In genomic region chr19:13082192-13083007, GRCh38 we compare ENCODE assay signal across 8 cellular contexts. TPM values are rescaled to one million over a fixed set of nuclear protein-coding genes. Genes with fewer than 3 reads are reported as not detected.
DNase-seq lines count a peak whose midpoint lies in the region; ATAC-seq, FAIRE-seq and TF ChIP-seq lines count a peak whose summit lies in the region.

No MANE protein-coding gene starts in this region.

- H3K4ac ChIP-seq in IMR-90 (ENCODE audit: low read depth, low read length) = no peak overlapping the region

- peak overlapping the region; percentile 80 for H2AK9ac ChIP-seq in IMR-90 (replicated peaks; ENCODE audit: low read depth, low read length, poor library complexity)

- CTCF ChIA-PET in A549 (lab: Yijun Ruan, JAX) (interaction anchor here (1.1 to 6.9 kb wide), 9 partner anchors 9 to 117 kb away, joined by 3 to 55 read pairs (median 5); no protein-coding TSS in a partner anchor), IMR-90 (lab: Yijun Ruan, JAX) (interaction anchor here (0.7 kb wide), 1 partner anchor 351 kb away, joined by 4 read pairs; no protein-coding TSS in a partner anchor)

- H3K9me3 Mint-ChIP-seq in stimulated activated naive CD8-positive, alpha-beta T cell treated with anti-CD3 and anti-CD28 coated beads, Interleukin-15, amount 100 ng/mL, for 72 hours = no peaks in the 10 kb centered on the region

- no peaks in the 10 kb centered on the region for H3K9me3 ChIP-seq in A549
- H3K9me3 ChIP-seq in IMR-90 (ENCODE audit: control insufficient read depth, insufficient read depth, low read length) = no peaks in the 10 kb centered on the region
- no peaks in the 10 kb centered on the region for H3K9me3 ChIP-seq in ascending aorta

- H3K14ac ChIP-seq in IMR-90 (replicated peaks; ENCODE audit: low read depth, low read length) = no peak overlapping the region

- peak; percentile 58 to 61 for DNase-seq in A549 (ENCODE audit: low read depth in 1 of 2, low spot score in 1 of 2)
- peak; percentile 62 for DNase-seq in IMR-90
- no peak for DNase-seq in ascending aorta (ENCODE audit: low spot score in 2 of 2)
- DNase-seq in left lobe of liver (ENCODE audit: low spot score) = peak; percentile 76
- DNase-seq in T-helper 9 cell = no peak
- no peak for DNase-seq in stimulated activated naive CD8-positive, alpha-beta T cell treated with anti-CD3 and anti-CD28 coated beads, Interleukin-15, amount 100 ng/mL, for 72 hours

- H3K36me3 ChIP-seq in IMR-90 (ENCODE audit: control insufficient read depth, insufficient read depth, low read length) (peaks cover 51% of the 10 kb centered on the region), ascending aorta (peaks cover 12 to 21% of the 10 kb centered on the region in 2 donors)

- TF ChIP-seq CTCF in A549 (IDR thresholded peaks at IDR 0.05) (peak; percentile 22; the same call in 1 of the 3 replicates), IMR-90 (conservative IDR thresholded peaks at IDR 0.05; ENCODE audit: low read depth, low read length) (peak; percentile 53), ascending aorta (IDR thresholded peaks at IDR 0.05) (peak; percentile 28 to 56 (median 40))

- in situ Hi-C loops in IMR-90 (cut with MboI; ENCODE audit: low sequenced_read_pairs) = no loop called here

- H3K4me3 Mint-ChIP-seq in stimulated activated naive CD8-positive, alpha-beta T cell treated with anti-CD3 and anti-CD28 coated beads, Interleukin-15, amount 100 ng/mL, for 72 hours = no peak overlapping the region

- H3K9ac ChIP-seq in IMR-90 (ENCODE audit: low read depth, low read length) = no peak overlapping the region

- no peak for FAIRE-seq in A549 (lab: Jason Lieb, UNC)

- H3K4me3 ChIP-seq in A549 (no peak overlapping the region), IMR-90 (ENCODE audit: insufficient read depth, low read depth, low read length) (no peak overlapping the region), ascending aorta (no peak overlapping the region)

- no peak overlapping the region for H4K91ac ChIP-seq in IMR-90 (ENCODE audit: insufficient read depth, low read depth, low read length)

- H3K4me1 Mint-ChIP-seq in stimulated activated naive CD8-positive, alpha-beta T cell treated with anti-CD3 and anti-CD28 coated beads, Interleukin-15, amount 100 ng/mL, for 72 hours = peaks cover 13% of the 10 kb centered on the region

- no peak overlapping the region for H2BK15ac ChIP-seq in IMR-90 (ENCODE audit: low read depth, low read length)

- H3K9me1 ChIP-seq in IMR-90 (ENCODE audit: insufficient read depth, low read length) = peaks cover 4% of the 10 kb centered on the region

- H4K20me1 ChIP-seq in IMR-90 (ENCODE audit: insufficient read depth, low read length) = peaks cover 3% of the 10 kb centered on the region; the same call in 1 of the 2 replicates

- H3K27me3 Mint-ChIP-seq in stimulated activated naive CD8-positive, alpha-beta T cell treated with anti-CD3 and anti-CD28 coated beads, Interleukin-15, amount 100 ng/mL, for 72 hours = no peaks in the 10 kb centered on the region

- no peak overlapping the region for H3K18ac ChIP-seq in IMR-90 (ENCODE audit: low read depth, low read length)

- WGBS in A549 (ENCODE audit: missing lambda C conversion rate) = 56% methylated on average over 14 of the region's 14 CpGs
- 62% methylated on average over 3 of the region's 14 CpGs; no CpG with 5 or more reads in 1 of the 2 experiments for WGBS in IMR-90 (ENCODE audit: extremely low coverage in 2 of 2, insufficient read length in 1 of 2), 2 experiments

- dilution Hi-C loops in IMR-90 (cut with HindIII; ENCODE audit: low sequenced_read_pairs, unreplicated experiment) = no loop called here

- no peak overlapping the region for H2AFZ ChIP-seq in IMR-90 (replicated peaks; ENCODE audit: low read length, poor library complexity)

- no peak overlapping the region for H4K5ac ChIP-seq in IMR-90 (ENCODE audit: low read depth, low read length)

- no peak overlapping the region for H2BK20ac ChIP-seq in IMR-90 (ENCODE audit: low read depth, low read length)

- ATAC-seq in A549 (peak; percentile 79 to 91), IMR-90 (ENCODE audit: low read depth) (peak; percentile 61), left lobe of liver (peak; percentile 89), esophagus mucosa (no peak), HG03139 (IDR thresholded peaks at IDR 0.05; ENCODE audit: unreplicated experiment) (no peak)
- no peak for ATAC-seq in stimulated activated naive CD8-positive, alpha-beta T cell treated with anti-CD3 and anti-CD28 coated beads, Interleukin-15, amount 100 ng/mL, for 72 hours

- no peak overlapping the region for H3K23ac ChIP-seq in IMR-90 (ENCODE audit: low read depth, low read length)

- POLR2A ChIA-PET in A549 (lab: Yijun Ruan, JAX) = no interaction called here
- POLR2A ChIA-PET in IMR-90 (lab: Charles Lee; ENCODE audit: unreplicated experiment) = no interaction called here

- H3K79me1 ChIP-seq in IMR-90 (ENCODE audit: low read depth in 1 of 2, low read length in 2 of 2) = peaks cover 0 to 30% of the 10 kb centered on the region in 2 experiments; a peak in 2 of 4 replicates

- H3K27ac ChIP-seq in A549 (no peak overlapping the region), IMR-90 (ENCODE audit: insufficient read depth, low read length) (no peak overlapping the region), ascending aorta (peak overlapping the region; percentile 67 to 94)

- intact Hi-C loops in IMR-90 (cut with micrococcal nuclease) = no loop called here
- intact Hi-C loops in ascending aorta (cut with DNase I) = no loop called here

- H3K27ac Mint-ChIP-seq in stimulated activated naive CD8-positive, alpha-beta T cell treated with anti-CD3 and anti-CD28 coated beads, Interleukin-15, amount 100 ng/mL, for 72 hours = no peak overlapping the region

- H3K27me3 ChIP-seq in IMR-90 (ENCODE audit: control insufficient read depth, insufficient read depth, low read length) = no peaks in the 10 kb centered on the region
- H3K27me3 ChIP-seq in ascending aorta = no peaks in the 10 kb centered on the region

- TF ChIP-seq POLR2A in A549 (IDR thresholded peaks at IDR 0.05; ENCODE audit: low read length) = no peak
- no peak for TF ChIP-seq POLR2A in IMR-90 (IDR thresholded peaks at IDR 0.05; ENCODE audit: low read depth, low read length)

- no peak overlapping the region for H2BK5ac ChIP-seq in IMR-90 (ENCODE audit: low read depth, low read length, poor library complexity, severe bottlenecking)

- H3K4me2 ChIP-seq in A549 (0 out of 3 replicates have a peak overlapping the region, but pooled peaks have one; percentile 21), IMR-90 (ENCODE audit: low read depth, low read length) (no peak overlapping the region)

- BruUV-seq in IMR-90 (replicated peaks; lab: Mats Ljungman, UMichigan) = no TSS peak

- TF ChIP-seq RAD21 in A549 (conservative IDR thresholded peaks at IDR 0.05 in 1 of 2, IDR thresholded peaks at IDR 0.05 in 1 of 2) (peak; percentile 32 to 51; a peak in 3 of 5 replicates), IMR-90 (IDR thresholded peaks at IDR 0.05; ENCODE audit: low read length) (peak; percentile 56)

- H2BK120ac ChIP-seq in IMR-90 (ENCODE audit: low read depth, low read length) = no peak overlapping the region

- no peak overlapping the region for H3K56ac ChIP-seq in IMR-90 (ENCODE audit: extremely low read depth, insufficient read depth, low read length)

- no peak overlapping the region for H2AK5ac ChIP-seq in IMR-90 (ENCODE audit: low read depth, low read length)

- peaks cover 17% of the 10 kb centered on the region for H3K4me1 ChIP-seq in A549
- peaks cover 30% of the 10 kb centered on the region for H3K4me1 ChIP-seq in IMR-90 (ENCODE audit: control insufficient read depth, insufficient read depth, low read length)
- H3K4me1 ChIP-seq in ascending aorta = peaks cover 30 to 52% of the 10 kb centered on the region in 2 donors

- no peak overlapping the region for H4K8ac ChIP-seq in IMR-90 (ENCODE audit: low read depth in 2 of 2, low read length in 2 of 2)

- TF ChIP-seq EP300 in A549 (IDR thresholded peaks at IDR 0.05) = no peak

TF ChIP-seq in A549, 52 proteins besides CTCF, POLR2A, EP300 and RAD21 (continues in another document):
- TF ChIP-seq NFE2L2 (conservative IDR thresholded peaks at IDR 0.05; ENCODE audit: low read length) = no peak

TF ChIP-seq in IMR-90, 13 proteins besides CTCF, POLR2A, EP300 and RAD21 (continues in another document):
- no peak for TF ChIP-seq FOS (IDR thresholded peaks at IDR 0.05; ENCODE audit: low read depth, low read length)

RNA-seq across cellular contexts. Expression of gene LYL1, which starts 20.3 kb away (rescaled TPM):
- polyA plus RNA-seq in A549 (2011; rRNA removed) (0.08 and 0.26 TPM in 2 replicates), A549 (2017; fragmentation: RNase III; extraction: RNeasy Plus Mini Kit Qiagen cat#74134 plus additional on column Dnase treatment) (0.30 to 0.82 TPM (median 0.39 TPM) in 3 replicates), IMR-90 (2012; rRNA removed) (0.39 and 0.63 TPM in 2 replicates)
- 0.50 and 0.82 TPM in 2 replicates for polyA plus RNA-seq in A549 (2012; cell fraction: cytosol; rRNA removed)
- 0.66 and 1.2 TPM in 2 replicates for polyA plus RNA-seq in A549 (2012; cell fraction: nucleus; rRNA removed)
- polyA minus RNA-seq in A549 (2011; rRNA and poly(A)+ RNA removed) = 0.15 and 0.21 TPM in 2 replicates
- total RNA-seq in IMR-90 (2012; rRNA removed) (0.28 and 0.36 TPM in 2 replicates), ascending aorta (46.7 TPM), left lobe of liver (1.5 TPM), esophagus mucosa (1.4 TPM)
- polyA plus RNA-seq in IMR-90 (2012; cell fraction: cytosol; rRNA removed) = 0.17 and 0.64 TPM in 2 replicates
- 0.56 and 1.4 TPM in 2 replicates for polyA plus RNA-seq in IMR-90 (2012; cell fraction: nucleus; rRNA removed; ENCODE audit: low replicate concordance)

RNA-seq across cellular contexts. Expression of gene TRMT1, which starts 34.1 kb away (rescaled TPM):
- polyA plus RNA-seq in A549 (2011; rRNA removed) = 16.3 and 18.2 TPM in 2 replicates
- 57.5 and 67.4 TPM in 2 replicates for polyA plus RNA-seq in A549 (2012; cell fraction: cytosol; rRNA removed)
- 388 and 458 TPM in 2 replicates for polyA plus RNA-seq in A549 (2012; cell fraction: nucleus; rRNA removed)
- 29.8 to 40.2 TPM (median 35.2 TPM) in 3 replicates for polyA plus RNA-seq in A549 (2017; fragmentation: RNase III; extraction: RNeasy Plus Mini Kit Qiagen cat#74134 plus additional on column Dnase treatment)
- 16.9 and 24.9 TPM in 2 replicates for polyA minus RNA-seq in A549 (2011; rRNA and poly(A)+ RNA removed)
- 23.3 and 28.3 TPM in 2 replicates for total RNA-seq in IMR-90 (2012; rRNA removed)
- 56.0 and 62.1 TPM in 2 replicates for polyA plus RNA-seq in IMR-90 (2012; rRNA removed)
- polyA plus RNA-seq in IMR-90 (2012; cell fraction: cytosol; rRNA removed) = 30.8 and 37.2 TPM in 2 replicates
- polyA plus RNA-seq in IMR-90 (2012; cell fraction: nucleus; rRNA removed; ENCODE audit: low replicate concordance) = 280 and 687 TPM in 2 replicates
- 17.3 TPM for total RNA-seq in ascending aorta
- total RNA-seq in left lobe of liver = 15.8 TPM
- total RNA-seq in esophagus mucosa = 23.8 TPM

RNA-seq across cellular contexts. Expression of gene NACC1, which starts 35.7 kb away (rescaled TPM):
- 26.1 and 30.0 TPM in 2 replicates for polyA plus RNA-seq in A549 (2011; rRNA removed)
- 117 and 155 TPM in 2 replicates for polyA plus RNA-seq in A549 (2012; cell fraction: cytosol; rRNA removed)
- 158 and 206 TPM in 2 replicates for polyA plus RNA-seq in A549 (2012; cell fraction: nucleus; rRNA removed)
- polyA plus RNA-seq in A549 (2017; fragmentation: RNase III; extraction: RNeasy Plus Mini Kit Qiagen cat#74134 plus additional on column Dnase treatment) = 32.4 to 39.8 TPM (median 37.9 TPM) in 3 replicates
- 20.0 and 30.9 TPM in 2 replicates for polyA minus RNA-seq in A549 (2011; rRNA and poly(A)+ RNA removed)
- 42.5 and 56.7 TPM in 2 replicates for total RNA-seq in IMR-90 (2012; rRNA removed)
- 181 and 243 TPM in 2 replicates for polyA plus RNA-seq in IMR-90 (2012; rRNA removed)
- 122 and 198 TPM in 2 replicates for polyA plus RNA-seq in IMR-90 (2012; cell fraction: cytosol; rRNA removed)
- polyA plus RNA-seq in IMR-90 (2012; cell fraction: nucleus; rRNA removed; ENCODE audit: low replicate concordance) = 98.8 and 265 TPM in 2 replicates
- 35.5 TPM for total RNA-seq in ascending aorta
- total RNA-seq in left lobe of liver = 26.7 TPM
- total RNA-seq in esophagus mucosa = 40.0 TPM

Comparison
In these comparisons a context has a peak if more than half of its experiments do, and no peak if none do; other contexts are left out.
1. ATAC-seq: peak in A549 (2 of 2), IMR-90 (single experiment) and left lobe of liver (single experiment); none in esophagus mucosa (single experiment), HG03139 (single experiment) and stimulated activated naive CD8-positive, alpha-beta T cell treated with anti-CD3 and anti-CD28 coated beads, Interleukin-15, amount 100 ng/mL, for 72 hours (single experiment).
2. DNase-seq: peak in A549 (2 of 2), IMR-90 (single experiment) and left lobe of liver (single experiment); none in ascending aorta (0 of 2), T-helper 9 cell (single experiment) and stimulated activated naive CD8-positive, alpha-beta T cell treated with anti-CD3 and anti-CD28 coated beads, Interleukin-15, amount 100 ng/mL, for 72 hours (0 of 2).
3. H3K27ac ChIP-seq: peak in ascending aorta (2 of 2); none in A549 (0 of 2) and IMR-90 (single experiment).
4. RNA of gene LYL1, which starts 20.3 kb away (total RNA-seq): 46.7 TPM in ascending aorta (single experiment); 1.5 TPM in left lobe of liver (single experiment), 1.4 TPM in esophagus mucosa (single experiment) and 0.28 to 0.36 TPM in IMR-90; every median in the first group is over 10 times any median in the second.
5. Peak in every context shown above with its lines, with median percentiles within 50 percentile points of each other: CTCF ChIP-seq.